ENCODE assay signal across 16 cellular contexts in the genomic region with DNA sequence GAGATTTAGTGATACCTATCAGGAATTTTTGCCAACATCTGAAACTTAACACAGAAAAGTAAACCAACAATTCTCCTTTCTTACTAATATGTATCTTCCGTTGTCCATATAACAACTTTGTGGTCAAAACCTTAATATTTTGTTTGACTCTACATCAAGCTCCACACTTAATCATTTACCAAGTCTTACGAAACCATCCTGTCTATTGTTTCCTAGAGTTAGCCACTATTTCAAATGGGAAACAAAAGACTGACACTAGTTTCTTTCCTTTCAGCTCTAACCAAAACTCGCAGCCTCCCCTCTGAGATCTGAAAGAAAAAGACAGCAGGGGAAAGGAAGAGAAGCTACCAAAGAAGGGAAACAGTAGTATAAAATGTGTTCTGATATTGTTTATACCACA.
DNase-seq lines count a peak whose midpoint lies in the region; ATAC-seq, FAIRE-seq and TF ChIP-seq lines count a peak whose summit lies in the region.
"Had no signal": no experiment of that assay in that cellular context is flagged by ENCODE, and none has a peak within 500 bp of the region (broad histone marks: within the 10 kb centered on the region; RNA-seq: fewer than 3 reads in every experiment).

No MANE protein-coding gene starts in this region.

- H3K4me3 Mint-ChIP-seq in nephron progenitor cell = no peak overlapping the region
- H3K4me3 Mint-ChIP-seq: activated CD8-positive, alpha-beta T cell treated with anti-CD3 and anti-CD28 coated beads, Interleukin-2, amount 10 ng/mL, durations not matched to agents 7 days and 5 days; activated T-helper 17 cell treated with anti-CD3 and anti-CD28 coated beads, Interleukin-2, amount 50 U/mL, for 72 hours; immature natural killer cell had no signal

- peak overlapping the region; percentile 30 for H3K27ac ChIP-seq in RWPE2 (ENCODE audit: poor library complexity, severe bottlenecking)
- H3K27ac ChIP-seq: neutrophil had no signal

- H3K9me3 Mint-ChIP-seq in nephron progenitor cell = no peaks in the 10 kb centered on the region
- H3K9me3 Mint-ChIP-seq: activated T-helper 17 cell treated with anti-CD3 and anti-CD28 coated beads, Interleukin-2, amount 50 U/mL, for 72 hours; immature natural killer cell had no signal

- no peaks in the 10 kb centered on the region for H3K36me3 Mint-ChIP-seq in nephron progenitor cell (ENCODE audit: low read depth)
- H3K36me3 Mint-ChIP-seq: immature natural killer cell had no signal

- TF ChIP-seq CTCF in RWPE2 (IDR thresholded peaks at IDR 0.05; ENCODE audit: poor library complexity, severe bottlenecking) (no peak), nephron progenitor cell (IDR thresholded peaks at IDR 0.05) (no peak)

- peak; percentile 76 for FAIRE-seq in GM19239 (lab: Jason Lieb, UNC)

- H3K4me3 ChIP-seq in RWPE2 (ENCODE audit: severe bottlenecking) = no peak overlapping the region

- no peaks in the 10 kb centered on the region for H3K4me1 Mint-ChIP-seq in nephron progenitor cell
- H3K4me1 Mint-ChIP-seq: activated T-helper 17 cell treated with anti-CD3 and anti-CD28 coated beads, Interleukin-2, amount 50 U/mL, for 72 hours; immature natural killer cell had no signal

- H3K4me1 ChIP-seq in RWPE2 (ENCODE audit: insufficient read depth, poor library complexity, severe bottlenecking) = peaks cover 13% of the 10 kb centered on the region

- peak; percentile 77 for ATAC-seq in HG02981 (IDR thresholded peaks at IDR 0.05; ENCODE audit: unreplicated experiment)
- peak; percentile 60; the same call in 2 of the 3 replicates for ATAC-seq in RWPE2 (ENCODE audit: low read depth)
- ATAC-seq: activated CD8-positive, alpha-beta T cell treated with anti-CD3 and anti-CD28 coated beads, Interleukin-2, amount 10 ng/mL, durations not matched to agents 7 days and 5 days; activated T-helper 17 cell treated with anti-CD3 and anti-CD28 coated beads, Interleukin-2, amount 50 U/mL, for 72 hours had no signal

- H3K27me3 Mint-ChIP-seq in nephron progenitor cell (ENCODE audit: low read depth, poor library complexity) = peaks cover 6% of the 10 kb centered on the region

- no peaks in the 10 kb centered on the region for H3K36me3 ChIP-seq in RWPE2 (ENCODE audit: low read depth)
- H3K36me3 ChIP-seq: neutrophil had no signal

- H3K27me3 ChIP-seq in RWPE2 (ENCODE audit: insufficient read depth, poor library complexity, severe bottlenecking) = no peaks in the 10 kb centered on the region
- H3K27me3 ChIP-seq: neutrophil had no signal

- DNase-seq in GM19239 (ENCODE audit: insufficient read length, low spot score) = no peak
- DNase-seq in RWPE2 (ENCODE audit: low spot score) = no peak
- DNase-seq in nephron progenitor cell = no peak
- no peak for DNase-seq in LoVo (ENCODE audit: low spot score)
- no peak for DNase-seq in iPS-NIHi7 (ENCODE audit: extremely low spot score)
- no peak for DNase-seq in NCI-H526 treated with DMSO at 0.1 percent for 48 hours (lab: John Stamatoyannopoulos, UW)
- DNase-seq: activated CD8-positive, alpha-beta T cell treated with anti-CD3 and anti-CD28 coated beads, Interleukin-2, amount 10 ng/mL, durations not matched to agents 7 days and 5 days; amniotic stem cell; C1 segment of cervical spinal cord; DMS79; immature natural killer cell; NCI-H2081 treated with DMSO at 0.1 percent for 48 hours; NCI-H69 had no signal

- peak overlapping the region; percentile 55 for H3K27ac Mint-ChIP-seq in nephron progenitor cell
- H3K27ac Mint-ChIP-seq: activated CD8-positive, alpha-beta T cell treated with anti-CD3 and anti-CD28 coated beads, Interleukin-2, amount 10 ng/mL, durations not matched to agents 7 days and 5 days; activated T-helper 17 cell treated with anti-CD3 and anti-CD28 coated beads, Interleukin-2, amount 50 U/mL, for 72 hours; immature natural killer cell had no signal

- no peaks in the 10 kb centered on the region for H3K9me3 ChIP-seq in RWPE2 (ENCODE audit: severe bottlenecking)
- H3K9me3 ChIP-seq: neutrophil had no signal
